8 cellular contexts compared by ENCODE assay signal in genomic region chr14:68979021-68979721, GRCh38. TPM values are rescaled to one million over a fixed set of nuclear protein-coding genes. Genes with fewer than 3 reads are reported as not detected.
DNase-seq lines count a peak whose midpoint lies in the region; ATAC-seq and TF ChIP-seq lines count a peak whose summit lies in the region.

Gene ACTN1, minus strand, starts transcription at chr14:68979302. Its CDS starts 246 bp downstream, at chr14:68979056.

- TF ChIP-seq CTCF in chondrocyte (IDR thresholded peaks at IDR 0.05), result no peak

- no peaks in the 10 kb centered on the region for H3K27me3 Mint-ChIP-seq in chondrocyte (ENCODE audit: low read depth)

- peak within 1 kb of the TSS; percentile 89 for H3K4me3 Mint-ChIP-seq in chondrocyte (ENCODE audit: unreplicated experiment)

- ATAC-seq in HG02852 (IDR thresholded peaks at IDR 0.05; ENCODE audit: unreplicated experiment) (peak; percentile 58), HG03521 (IDR thresholded peaks at IDR 0.05; ENCODE audit: unreplicated experiment) (no peak)

- peak within 1 kb of the TSS; percentile 97 for H3K27ac Mint-ChIP-seq in chondrocyte (ENCODE audit: unreplicated experiment)

- peaks cover 69% of the 10 kb centered on the region for H3K4me1 Mint-ChIP-seq in chondrocyte (ENCODE audit: low read depth)

- DNase-seq in CMK (ENCODE audit: low read depth) (peak; percentile 61), NCI-H460 (ENCODE audit: extremely low read depth, low read depth) (peak; percentile 96), chondrocyte (ENCODE audit: low spot score) (peak; percentile 98), islet precursor cell (peak; percentile 99), smooth muscle cell of the brain vasculature (ENCODE audit: low read depth, low spot score) (peak; percentile 93)
- DNase-seq in activated CD4-positive, alpha-beta T cell treated with anti-CD3 and anti-CD28 coated beads for 4 hours, result peak; percentile 57 to 59

- H3K9me3 Mint-ChIP-seq in chondrocyte (ENCODE audit: low read depth), result no peaks in the 10 kb centered on the region

- H3K36me3 Mint-ChIP-seq in chondrocyte (ENCODE audit: low read depth), result peaks cover 28% of the 10 kb centered on the region

RNA-seq across cellular contexts. Expression of gene ACTN1, which starts in this region (rescaled TPM):
- total RNA-seq in NCI-H460 (2014; rRNA removed; shearing (Covaris generic)), result 70.5 and 71.1 TPM in 2 replicates
- 113 and 155 TPM in 2 replicates for polyA plus RNA-seq in NCI-H460 (2014; cell fraction: nucleus; rRNA removed)
- total RNA-seq in chondrocyte, result 808 to 1,105 TPM (median 1,102 TPM) in 3 replicates

Comparison
In these comparisons a context has a peak if more than half of its experiments do, and no peak if none do; other contexts are left out.
1. RNA of gene ACTN1 (total RNA-seq): 808 to 1,105 TPM in chondrocyte; 70.5 to 71.1 TPM in NCI-H460; every median in the first group is over 10 times any median in the second.
2. Peak in every context shown above with its lines, with median percentiles within 50 percentile points of each other: DNase-seq.